In genomic region chr3:52535411-52536111, GRCh38 we compare ENCODE assay signal across 8 cellular contexts. TPM values are rescaled to one million over a fixed set of nuclear protein-coding genes. Genes with fewer than 3 reads are reported as not detected.
DNase-seq lines count a peak whose midpoint lies in the region; ATAC-seq and TF ChIP-seq lines count a peak whose summit lies in the region.

No MANE protein-coding gene starts in this region.

- ATAC-seq in CD8-positive, alpha-beta T cell, result no peak

- CTCF ChIA-PET in CD8-positive, alpha-beta T cell (lab: Charles Lee), result no interaction called here

- intact Hi-C loops in CD8-positive, alpha-beta T cell (cut with DNase I, micrococcal nuclease), result loop anchor here (1.0 to 10.0 kb wide), 9 partner anchors 80 to 561 kb away; partner anchors contain the start of genes NISCH (in 2 of the 2), PBRM1 (in 2 of the 2), SPCS1 (in 2 of the 2) and ABHD14A (in 1 of the 2)

- H3K9me3 Mint-ChIP-seq in CD8-positive, alpha-beta T cell, result no peaks in the 10 kb centered on the region
- no peaks in the 10 kb centered on the region for H3K9me3 Mint-ChIP-seq in neural progenitor cell

- peak overlapping the region; percentile 42 for H3K4me3 ChIP-seq in CD8-positive, alpha-beta T cell (ENCODE audit: low read depth, low read length)
- peak overlapping the region; percentile 59 to 62 for H3K4me3 ChIP-seq in duodenal mucosa (ENCODE audit: low read depth in 1 of 2, low read length in 2 of 2)
- H3K4me3 ChIP-seq in neural progenitor cell, result no peak overlapping the region

- H3K4me1 ChIP-seq in CD8-positive, alpha-beta T cell (ENCODE audit: insufficient read depth, low read length), result peaks cover 41% of the 10 kb centered on the region
- H3K4me1 ChIP-seq in duodenal mucosa (ENCODE audit: control insufficient read depth in 1 of 2, insufficient read depth in 2 of 2, low read length in 2 of 2) (peaks cover 36 to 37% of the 10 kb centered on the region in 2 donors), neural progenitor cell (peaks cover 36% of the 10 kb centered on the region)

- H3F3A ChIP-seq in neural progenitor cell (ENCODE audit: low read depth), result peaks cover 31% of the 10 kb centered on the region

- H2AFZ ChIP-seq in neural progenitor cell (replicated peaks), result no peak overlapping the region

- H3K27me3 ChIP-seq in CD8-positive, alpha-beta T cell (ENCODE audit: insufficient read depth, low read length), result no peaks in the 10 kb centered on the region
- H3K27me3 ChIP-seq in duodenal mucosa (ENCODE audit: control insufficient read depth in 1 of 2, insufficient read depth in 2 of 2, low read length in 2 of 2) (no peaks in the 10 kb centered on the region), neural progenitor cell (no peaks in the 10 kb centered on the region)

- H3K4me2 ChIP-seq in neural progenitor cell, result peak overlapping the region; percentile 64

- H3K4me3 Mint-ChIP-seq in CD8-positive, alpha-beta T cell, result peak overlapping the region; percentile 99
- H3K4me3 Mint-ChIP-seq in neural progenitor cell, result peak overlapping the region; percentile 98

- H3K9me3 ChIP-seq in CD8-positive, alpha-beta T cell (ENCODE audit: low read length), result no peaks in the 10 kb centered on the region
- H3K9me3 ChIP-seq in duodenal mucosa (ENCODE audit: control insufficient read depth in 1 of 2, low read length in 2 of 2), result no peaks in the 10 kb centered on the region
- no peaks in the 10 kb centered on the region for H3K9me3 ChIP-seq in neural progenitor cell (ENCODE audit: low read depth)

- H3K79me2 ChIP-seq in neural progenitor cell (ENCODE audit: low read depth), result peaks cover 65% of the 10 kb centered on the region

- H4K20me1 ChIP-seq in neural progenitor cell (ENCODE audit: low read depth), result peaks cover 54% of the 10 kb centered on the region

- H3K27me3 Mint-ChIP-seq in CD8-positive, alpha-beta T cell (ENCODE audit: low read depth), result no peaks in the 10 kb centered on the region
- peaks cover 4% of the 10 kb centered on the region for H3K27me3 Mint-ChIP-seq in neural progenitor cell (ENCODE audit: insufficient read depth, low read depth)

- no peaks in the 10 kb centered on the region for H3K36me3 ChIP-seq in CD8-positive, alpha-beta T cell (ENCODE audit: insufficient read depth, low read length)
- H3K36me3 ChIP-seq in duodenal mucosa (ENCODE audit: control insufficient read depth in 1 of 2, insufficient read depth in 2 of 2, low read length in 2 of 2), result peaks cover 3 to 5% of the 10 kb centered on the region in 2 donors
- H3K36me3 ChIP-seq in neural progenitor cell, result no peaks in the 10 kb centered on the region

- TF ChIP-seq CTCF in CD8-positive, alpha-beta T cell (IDR thresholded peaks at IDR 0.05), result no peak
- TF ChIP-seq CTCF in neural progenitor cell (IDR thresholded peaks at IDR 0.05), result no peak

- POLR2A ChIA-PET in CD8-positive, alpha-beta T cell (lab: Charles Lee), result interaction anchor here (0.6 to 1.1 kb wide), 4 partner anchors 25 to 479 kb away, joined by 3 to 4 read pairs (median 3); partner anchors contain the start of gene DUSP7

- peak overlapping the region; percentile 98 for H3K27ac Mint-ChIP-seq in CD8-positive, alpha-beta T cell
- H3K27ac Mint-ChIP-seq in neural progenitor cell, result no peak overlapping the region

- H3K9ac ChIP-seq in duodenal mucosa (ENCODE audit: low read depth in 1 of 2, low read length in 2 of 2) (no peak overlapping the region), neural progenitor cell (no peak overlapping the region)

- peaks cover 13% of the 10 kb centered on the region for H3K36me3 Mint-ChIP-seq in CD8-positive, alpha-beta T cell
- peaks cover 7% of the 10 kb centered on the region for H3K36me3 Mint-ChIP-seq in neural progenitor cell

- no peak overlapping the region for H3K27ac ChIP-seq in CD8-positive, alpha-beta T cell (ENCODE audit: low read depth, low read length)
- H3K27ac ChIP-seq in duodenal mucosa (ENCODE audit: low read depth, low read length) (no peak overlapping the region), neural progenitor cell (no peak overlapping the region)

- peak in 1 of 7 experiments; percentile 18 for DNase-seq in CD8-positive, alpha-beta T cell
- DNase-seq in NCI-H69 (lab: John Stamatoyannopoulos, UW) (peak; percentile 3), neural progenitor cell (ENCODE audit: low spot score) (no peak), NCI-H524 (lab: John Stamatoyannopoulos, UW) (no peak), NOMO-1 treated with DMSO at 0.1 percent for 48 hours (lab: John Stamatoyannopoulos, UW; ENCODE audit: unreplicated experiment) (no peak), germinal center (ENCODE audit: low spot score) (no peak), NCI-H446 treated with DMSO at 0.1 percent for 48 hours (lab: John Stamatoyannopoulos, UW) (no peak)

- peaks cover 46% of the 10 kb centered on the region for H3K4me1 Mint-ChIP-seq in CD8-positive, alpha-beta T cell (ENCODE audit: low read depth)
- H3K4me1 Mint-ChIP-seq in neural progenitor cell, result peaks cover 38% of the 10 kb centered on the region

RNA-seq across cellular contexts. Expression of gene UQCC5, which starts 0.8 kb away (rescaled TPM):
- total RNA-seq in CD8-positive, alpha-beta T cell, result 1 to 10 TPM; 5.2 to 6.8 TPM
- total RNA-seq in neural progenitor cell (ENCODE audit: low replicate concordance), result 2.0 and 2.4 TPM in 2 replicates

RNA-seq across cellular contexts. Expression of gene NT5DC2, which starts 1.9 kb away (rescaled TPM):
- total RNA-seq in CD8-positive, alpha-beta T cell, result 1 to 10 TPM; 4.8 to 6.7 TPM
- 210 and 364 TPM in 2 replicates for total RNA-seq in neural progenitor cell (ENCODE audit: low replicate concordance)

RNA-seq across cellular contexts. Expression of gene STAB1, which starts 40.4 kb away (rescaled TPM):
- total RNA-seq in CD8-positive, alpha-beta T cell, result under 1 TPM; 0.33 to 0.46 TPM
- 0.06 TPM in 1 of 2 replicates, not detected in the other for total RNA-seq in neural progenitor cell (ENCODE audit: low replicate concordance)

Comparison
In these comparisons a context has a peak if more than half of its experiments do, and no peak if none do; other contexts are left out.
1. RNA of gene NT5DC2, which starts 1.9 kb away (total RNA-seq): 210 to 364 TPM in neural progenitor cell; 4.8 to 6.7 TPM in CD8-positive, alpha-beta T cell; every median in the first group is over 10 times any median in the second.